10 cellular contexts compared by ENCODE assay signal in genomic region chr18:36580266-36580665, GRCh38.
A peak's percentile ranks its signal among the peaks of the same experiment; 100 is the strongest.
DNase-seq lines count a peak whose midpoint lies in the region; ATAC-seq, FAIRE-seq and TF ChIP-seq lines count a peak whose summit lies in the region.
"Had no signal": no experiment of that assay in that cellular context is flagged by ENCODE, and none has a peak within 500 bp of the region (broad histone marks: within the 10 kb centered on the region; RNA-seq: fewer than 3 reads in every experiment).

No MANE protein-coding gene starts in this region.

- peak overlapping the region; percentile 63 for H3K18ac ChIP-seq in IMR-90 (ENCODE audit: low read depth, low read length)

- FAIRE-seq in keratinocyte (lab: Jason Lieb, UNC), result peak; percentile 67
- FAIRE-seq: frontal cortex had no signal

- CTCF ChIA-PET in IMR-90 (lab: Yijun Ruan, JAX), result no interaction called here

- in situ Hi-C loops in IMR-90 (cut with MboI; ENCODE audit: low sequenced_read_pairs), result no loop called here

- peak overlapping the region; percentile 51 to 91 for H4K8ac ChIP-seq in IMR-90 (ENCODE audit: low read depth in 2 of 2, low read length in 2 of 2)

- peaks cover 28% of the 10 kb centered on the region for H3K4me1 ChIP-seq in IMR-90 (ENCODE audit: control insufficient read depth, insufficient read depth, low read length)
- H3K4me1 ChIP-seq in keratinocyte (ENCODE audit: control insufficient read depth, extremely low read depth, insufficient read depth, low read length), result peaks cover 40% of the 10 kb centered on the region
- peaks cover 0 to 9% (median 0%) of the 10 kb centered on the region in 4 donors for H3K4me1 ChIP-seq in tibial nerve
- no peaks in the 10 kb centered on the region for H3K4me1 ChIP-seq in SJCRH30

- H3K9me3 Mint-ChIP-seq in activated T-helper 17 cell treated with anti-CD3 and anti-CD28 coated beads, Interleukin-2, amount 50 U/mL, for 72 hours, result peaks cover 6% of the 10 kb centered on the region

- H3K79me1 ChIP-seq in IMR-90 (ENCODE audit: low read depth in 1 of 2, low read length in 2 of 2), result peaks cover 0 to 17% of the 10 kb centered on the region in 2 experiments; a peak in 2 of 4 replicates

- H3K4me3 ChIP-seq in IMR-90 (ENCODE audit: insufficient read depth, low read depth, low read length) (no peak overlapping the region), keratinocyte (ENCODE audit: control insufficient read depth in 2 of 3, extremely low read depth in 1 of 3, insufficient read depth in 2 of 3, low read depth in 1 of 3, low read length in 3 of 3) (peak overlapping the region in 1 of 3 experiments; percentile 27), tibial nerve (no peak overlapping the region), SJCRH30 (no peak overlapping the region)

- peak overlapping the region; percentile 85 for H3K23ac ChIP-seq in IMR-90 (ENCODE audit: low read depth, low read length)

- no peaks in the 10 kb centered on the region for H3K79me2 ChIP-seq in keratinocyte (ENCODE audit: control insufficient read depth, insufficient read depth, low read length)

- peak overlapping the region; percentile 95 for H3K4ac ChIP-seq in IMR-90 (ENCODE audit: low read depth, low read length)

- DNase-seq in IMR-90 (peak; percentile 51), caudate nucleus (lab: John Stamatoyannopoulos, UW) (no peak), keratinocyte (ENCODE audit: low read depth, low spot score) (peak; percentile 54), tibial nerve (ENCODE audit: low spot score in 2 of 2) (peak; percentile 25 to 49), SJCRH30 (no peak), NCI-H128 (lab: John Stamatoyannopoulos, UW; ENCODE audit: unreplicated experiment) (no peak)
- DNase-seq: NCI-H526; stimulated activated CD4-positive, alpha-beta T cell treated with anti-CD3 and anti-CD28 coated beads, Interleukin-1b, Interleukin-23, amount 100 ng/mL, for 48 hours had no signal

- H3K36me3 Mint-ChIP-seq in activated T-helper 17 cell treated with anti-CD3 and anti-CD28 coated beads, Interleukin-2, amount 50 U/mL, for 72 hours (ENCODE audit: low read depth), result no peaks in the 10 kb centered on the region

- peak; percentile 73 for ATAC-seq in IMR-90 (ENCODE audit: low read depth)
- no peak for ATAC-seq in activated T-helper 17 cell treated with anti-CD3 and anti-CD28 coated beads, Interleukin-2, amount 50 U/mL, for 72 hours (replicated peaks)

- H2AFZ ChIP-seq in IMR-90 (replicated peaks; ENCODE audit: low read length, poor library complexity), result peak overlapping the region; percentile 75
- H2AFZ ChIP-seq in keratinocyte (ENCODE audit: control insufficient read depth, low read length), result peak overlapping the region; percentile 35

- H3K36me3 ChIP-seq in IMR-90 (ENCODE audit: control insufficient read depth, insufficient read depth, low read length) (no peaks in the 10 kb centered on the region), keratinocyte (ENCODE audit: control insufficient read depth in 2 of 2, extremely low read depth in 1 of 2, insufficient read depth in 2 of 2, low read length in 2 of 2) (no peaks in the 10 kb centered on the region), tibial nerve (no peaks in the 10 kb centered on the region), SJCRH30 (no peaks in the 10 kb centered on the region)

- TF ChIP-seq CTCF in IMR-90 (conservative IDR thresholded peaks at IDR 0.05; ENCODE audit: low read depth, low read length) (peak; percentile 25), keratinocyte (optimal IDR thresholded peaks at IDR 0.05 in 1 of 3, IDR thresholded peaks at IDR 0.05 in 1 of 3, conservative IDR thresholded peaks at IDR 0.05 in 1 of 3; ENCODE audit: extremely low read depth in 1 of 3, insufficient read depth in 2 of 3, low read length in 3 of 3) (peak; percentile 18 to 56 (median 21)), tibial nerve (IDR thresholded peaks at IDR 0.05) (no peak)

- TF ChIP-seq POLR2A in IMR-90 (IDR thresholded peaks at IDR 0.05; ENCODE audit: low read depth, low read length) (no peak), tibial nerve (IDR thresholded peaks at IDR 0.05) (no peak)

- peak overlapping the region; percentile 65 for H2AK5ac ChIP-seq in IMR-90 (ENCODE audit: low read depth, low read length)

- peak overlapping the region; percentile 97 for H2BK5ac ChIP-seq in IMR-90 (ENCODE audit: low read depth, low read length, poor library complexity, severe bottlenecking)

- H3K4me2 ChIP-seq in IMR-90 (ENCODE audit: low read depth, low read length) (peak overlapping the region; percentile 66; the same call in 1 of the 2 replicates), keratinocyte (ENCODE audit: control insufficient read depth, extremely low read depth, insufficient read depth, low read depth, low read length) (peak overlapping the region; percentile 62)

- no peak overlapping the region for H3K27ac Mint-ChIP-seq in activated T-helper 17 cell treated with anti-CD3 and anti-CD28 coated beads, Interleukin-2, amount 50 U/mL, for 72 hours

- dilution Hi-C loops in IMR-90 (cut with HindIII; ENCODE audit: low sequenced_read_pairs, unreplicated experiment) (no loop called here), keratinocyte (cut with MboI; ENCODE audit: extremely low pct_ligation_motif_present, low sequenced_read_pairs) (no loop called here)

- H3K9ac ChIP-seq in IMR-90 (ENCODE audit: low read depth, low read length), result peak overlapping the region; percentile 58; the same call in 1 of the 2 replicates
- peak overlapping the region; percentile 30 for H3K9ac ChIP-seq in keratinocyte (ENCODE audit: control insufficient read depth, extremely low read depth, insufficient read depth, low read length)

- peaks cover 6% of the 10 kb centered on the region for H3K4me1 Mint-ChIP-seq in activated T-helper 17 cell treated with anti-CD3 and anti-CD28 coated beads, Interleukin-2, amount 50 U/mL, for 72 hours

- no peaks in the 10 kb centered on the region for H3K9me3 ChIP-seq in IMR-90 (ENCODE audit: control insufficient read depth, insufficient read depth, low read length)
- no peaks in the 10 kb centered on the region for H3K9me3 ChIP-seq in keratinocyte (ENCODE audit: control insufficient read depth, low read depth, low read length)
- H3K9me3 ChIP-seq in tibial nerve, result no peaks in the 10 kb centered on the region
- H3K9me3 ChIP-seq in SJCRH30 (replicated peaks), result no peaks in the 10 kb centered on the region

- H2BK20ac ChIP-seq in IMR-90 (ENCODE audit: low read depth, low read length), result peak overlapping the region; percentile 92

- peak overlapping the region; percentile 99 for H2BK120ac ChIP-seq in IMR-90 (ENCODE audit: low read depth, low read length)

- H3K4me3 Mint-ChIP-seq in activated T-helper 17 cell treated with anti-CD3 and anti-CD28 coated beads, Interleukin-2, amount 50 U/mL, for 72 hours, result no peak overlapping the region

- peak overlapping the region; percentile 58 for H3K56ac ChIP-seq in IMR-90 (ENCODE audit: extremely low read depth, insufficient read depth, low read length)

- POLR2A ChIA-PET in IMR-90 (lab: Charles Lee; ENCODE audit: unreplicated experiment), result no interaction called here

- no peak for TF ChIP-seq RAD21 in IMR-90 (IDR thresholded peaks at IDR 0.05; ENCODE audit: low read length)

- H4K5ac ChIP-seq in IMR-90 (ENCODE audit: low read depth, low read length), result peak overlapping the region; percentile 91

- H3K14ac ChIP-seq in IMR-90 (replicated peaks; ENCODE audit: low read depth, low read length), result peak overlapping the region; percentile 93

- peak in 1 of 2 donors; percentile 15 for TF ChIP-seq EP300 in tibial nerve (IDR thresholded peaks at IDR 0.05)

- peak overlapping the region; percentile 6 for H2AK9ac ChIP-seq in IMR-90 (replicated peaks; ENCODE audit: low read depth, low read length, poor library complexity)

- H4K20me1 ChIP-seq in IMR-90 (ENCODE audit: insufficient read depth, low read length), result no peaks in the 10 kb centered on the region
- H4K20me1 ChIP-seq in keratinocyte (ENCODE audit: control insufficient read depth, extremely low read depth, insufficient read depth, low read length), result no peaks in the 10 kb centered on the region

- peak overlapping the region; percentile 90 for H4K91ac ChIP-seq in IMR-90 (ENCODE audit: insufficient read depth, low read depth, low read length)

- WGBS in IMR-90 (ENCODE audit: extremely low coverage in 2 of 2, insufficient read length in 1 of 2), 2 experiments, result no CpG with 5 or more reads among the region's 2 CpGs
- 68 to 72% methylated on average over 2 of the region's 2 CpGs for WGBS in tibial nerve, 2 donors

- BruUV-seq in IMR-90 (replicated peaks; lab: Mats Ljungman, UMichigan), result no TSS peak

- intact Hi-C loops in IMR-90 (cut with micrococcal nuclease), result no loop called here

- H3K9me1 ChIP-seq in IMR-90 (ENCODE audit: insufficient read depth, low read length) (peaks cover 22% of the 10 kb centered on the region), keratinocyte (ENCODE audit: control insufficient read depth, extremely low read depth, insufficient read depth, low read length) (peaks cover 4% of the 10 kb centered on the region)

- peaks cover 11% of the 10 kb centered on the region for H3K27me3 Mint-ChIP-seq in activated T-helper 17 cell treated with anti-CD3 and anti-CD28 coated beads, Interleukin-2, amount 50 U/mL, for 72 hours

- H2BK15ac ChIP-seq in IMR-90 (ENCODE audit: low read depth, low read length), result peak overlapping the region; percentile 84

- H3K27me3 ChIP-seq in IMR-90 (ENCODE audit: control insufficient read depth, insufficient read depth, low read length), result no peaks in the 10 kb centered on the region
- no peaks in the 10 kb centered on the region for H3K27me3 ChIP-seq in keratinocyte (ENCODE audit: control insufficient read depth, extremely low read depth, insufficient read depth, low read length)
- H3K27me3 ChIP-seq in tibial nerve, result no peaks in the 10 kb centered on the region
- no peaks in the 10 kb centered on the region for H3K27me3 ChIP-seq in SJCRH30

- H3K27ac ChIP-seq in IMR-90 (ENCODE audit: insufficient read depth, low read length) (peak overlapping the region; percentile 85), caudate nucleus (ENCODE audit: low read depth, low read length) (peak overlapping the region; percentile 72), keratinocyte (ENCODE audit: control insufficient read depth, insufficient read depth, low read length) (peak overlapping the region; percentile 58), tibial nerve (peak overlapping the region in 2 of 4 donors; percentile 70 to 73), SJCRH30 (no peak overlapping the region)

TF ChIP-seq in IMR-90, 13 proteins besides CTCF, POLR2A, EP300 and RAD21:
- TF ChIP-seq USF2 (IDR thresholded peaks at IDR 0.05; ENCODE audit: low read depth, low read length) (0 out of 2 replicates have a peak, but pooled peaks have one; percentile 10), MAZ (IDR thresholded peaks at IDR 0.05; ENCODE audit: borderline replicate concordance, low read depth, low read length) (no peak)

Comparison
In these comparisons a context has a peak if more than half of its experiments do, and no peak if none do; other contexts are left out.
1. DNase-seq: peak in IMR-90 (single experiment), keratinocyte (single experiment) and tibial nerve (2 of 2); none in caudate nucleus (0 of 61), SJCRH30 (0 of 2) and NCI-H128 (single experiment).
2. CTCF ChIP-seq: peak in IMR-90 (single experiment) and keratinocyte (3 of 3); none in tibial nerve (0 of 5).